17 cellular contexts compared by ENCODE assay signal in the genomic region with DNA sequence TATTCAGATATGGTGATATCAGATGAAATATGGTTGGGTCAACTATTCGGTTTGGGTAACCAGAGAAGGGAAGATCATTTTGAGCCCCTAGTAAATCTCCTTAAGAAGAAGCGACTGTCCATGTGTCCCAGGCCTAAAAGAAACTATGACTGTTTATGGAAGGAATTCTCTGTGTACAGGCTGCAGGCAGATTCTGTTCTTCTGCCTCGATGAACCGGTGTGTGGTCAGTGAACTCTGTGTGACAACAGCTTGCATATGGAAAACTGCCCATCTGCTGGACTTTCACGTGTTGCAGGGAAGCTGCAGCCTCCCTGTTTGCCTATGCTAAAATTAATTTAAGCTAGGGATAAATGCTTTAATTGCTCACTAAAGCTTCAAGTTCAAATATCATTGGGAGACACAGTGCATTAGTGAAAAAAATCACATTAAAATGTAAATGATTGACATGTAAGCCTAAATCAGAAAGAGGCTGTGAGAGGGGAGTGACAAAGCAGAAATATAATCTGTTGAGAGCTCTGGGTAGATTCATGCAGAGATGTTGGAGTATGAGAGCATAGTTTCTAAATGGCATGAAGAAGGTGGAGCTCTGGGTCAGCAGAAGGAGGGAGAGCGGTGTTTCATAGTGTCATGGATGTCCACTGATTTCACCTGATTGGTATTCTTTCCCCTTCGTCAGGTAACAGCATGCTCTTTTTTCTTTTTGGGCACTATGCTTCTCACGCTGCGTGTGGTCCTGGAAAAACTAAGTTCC.
DNase-seq lines count a peak whose midpoint lies in the region; ATAC-seq, FAIRE-seq and TF ChIP-seq lines count a peak whose summit lies in the region.
"Had no signal": no experiment of that assay in that cellular context is flagged by ENCODE, and none has a peak within 500 bp of the region (broad histone marks: within the 10 kb centered on the region; RNA-seq: fewer than 3 reads in every experiment).

No MANE protein-coding gene starts in this region.

- H3K4me1 Mint-ChIP-seq in brain: peaks cover 57% of the 10 kb centered on the region
- H3K4me1 Mint-ChIP-seq: IgD-negative memory B cell had no signal

- no peak for TF ChIP-seq CTCF in brain (conservative IDR thresholded peaks at IDR 0.05)
- TF ChIP-seq CTCF in GM10248 (IDR thresholded peaks at IDR 0.05; ENCODE audit: control extremely low read depth, extremely low read depth, low read depth, missing control alignments): no peak

- peak; percentile 49 for DNase-seq in NCI-H82 (lab: John Stamatoyannopoulos, UW)
- peak; percentile 65 for DNase-seq in retina
- DNase-seq in GM10248 (ENCODE audit: extremely low spot score): no peak
- DNase-seq: DMS 273 treated with DMSO at 0.1 percent for 48 hours, NCI-H1105, NCI-H1694, NCI-H226, NCI-H526 treated with DMSO at 0.1 percent for 48 hours, Peyer's patch had no signal

- POLR2A ChIA-PET in GM10248 (lab: Yijun Ruan, JAX): no interaction called here

- H3K4me3 Mint-ChIP-seq in brain: no peak overlapping the region
- H3K4me3 Mint-ChIP-seq: IgD-negative memory B cell had no signal

- CTCF ChIA-PET in GM10248 (lab: Yijun Ruan, JAX): interaction anchor here (0.9 kb wide), 1 partner anchor 13 kb away, joined by 3 read pairs; no protein-coding TSS in a partner anchor

- peak overlapping the region in 4 of 5 experiments; percentile 44 to 93 (median 46) for H3K27ac Mint-ChIP-seq in brain

- no peaks in the 10 kb centered on the region for H3K27me3 Mint-ChIP-seq in brain

- peaks cover 5 to 14% (median 10%) of the 10 kb centered on the region in 5 experiments for H3K9me3 Mint-ChIP-seq in brain

- ATAC-seq in GM19035 (IDR thresholded peaks at IDR 0.05; ENCODE audit: unreplicated experiment) (no peak), HG02798 (IDR thresholded peaks at IDR 0.05; ENCODE audit: poor library complexity, unreplicated experiment) (no peak)
- no peak for ATAC-seq in activated CD4-positive, CD25-positive, alpha-beta regulatory T cell treated with anti-CD3 and anti-CD28 coated beads, Interleukin-2, amount 50 U/mL, for 24 hours
- ATAC-seq: Right ventricle myocardium inferior had no signal

- H3K36me3 Mint-ChIP-seq in brain: peaks cover 4% of the 10 kb centered on the region
- H3K36me3 Mint-ChIP-seq: IgD-negative memory B cell had no signal

- peak; percentile 91 for FAIRE-seq in islet of Langerhans (lab: Jason Lieb, UNC)
- FAIRE-seq: HTR-8/SVneo had no signal
